1 cellular context compared by ENCODE assay signal in genomic region chr16:1674306-1674705, GRCh38.
TF ChIP-seq lines count a peak whose summit lies in the region.

No MANE protein-coding gene starts in this region.

TF ChIP-seq in IMR-90, 13 proteins besides CTCF, POLR2A, EP300 and RAD21 (continued from another document):
- TF ChIP-seq CHD1 (IDR thresholded peaks at IDR 0.05; ENCODE audit: low read depth, low read length) (no peak), ELK1 (IDR thresholded peaks at IDR 0.05; ENCODE audit: borderline replicate concordance, low read depth, low read length) (no peak), BHLHE40 (IDR thresholded peaks at IDR 0.05; ENCODE audit: low read depth, low read length) (no peak), USF2 (IDR thresholded peaks at IDR 0.05; ENCODE audit: low read depth, low read length) (no peak)
